8 cellular contexts compared by ENCODE assay signal in genomic region chr12:93766802-93767523, GRCh38.
A peak's percentile ranks its signal among the peaks of the same experiment; 100 is the strongest.
DNase-seq lines count a peak whose midpoint lies in the region; ATAC-seq and TF ChIP-seq lines count a peak whose summit lies in the region.

No MANE protein-coding gene starts in this region.

- H3K27me3 ChIP-seq in lung (ENCODE audit: control insufficient read depth, insufficient read depth) (no peaks in the 10 kb centered on the region), uterus (no peaks in the 10 kb centered on the region)

- peaks cover 0 to 1% (median 0%) of the 10 kb centered on the region in 3 donors for H3K27me3 Mint-ChIP-seq in CD14-positive monocyte (ENCODE audit: low read depth in 3 of 3)

- no peak for TF ChIP-seq POLR2A in uterus (IDR thresholded peaks at IDR 0.05)

- 9 to 17% methylated on average over 6 of the region's 6 CpGs for WGBS in lung, 2 donors

- no peaks in the 10 kb centered on the region for H3K36me3 Mint-ChIP-seq in CD14-positive monocyte

- intact Hi-C loops in CD14-positive monocyte (cut with micrococcal nuclease), result loop anchor here (2.0 to 10.0 kb wide), 4 partner anchors 248 to 338 kb away; no protein-coding TSS in a partner anchor
- intact Hi-C loops in uterus (cut with DNase I; ENCODE audit: low total_unique reads), result no loop called here

- H3K4me1 Mint-ChIP-seq in CD14-positive monocyte, result peaks cover 20% of the 10 kb centered on the region

- H3K4me3 ChIP-seq in HEK293 (ENCODE audit: low read depth, low read length) (no peak overlapping the region), coronary artery (peak overlapping the region; percentile 39), lung (no peak overlapping the region), uterus (no peak overlapping the region)

- in situ Hi-C loops in SK-MEL-5 (cut with HindIII; ENCODE audit: low pct_unique_long_range_greater_than_20kb, low sequenced_read_pairs), result no loop called here

- no peaks in the 10 kb centered on the region for H3K9me3 ChIP-seq in HEK293 (ENCODE audit: control insufficient read depth, insufficient read depth, low read depth, low read length)
- H3K9me3 ChIP-seq in lung (ENCODE audit: control insufficient read depth in 2 of 2, insufficient read depth in 1 of 2, low read length in 1 of 2), result no peaks in the 10 kb centered on the region
- no peaks in the 10 kb centered on the region for H3K9me3 ChIP-seq in uterus

- peak overlapping the region in 1 of 2 donors; percentile 47 for H3K4me3 Mint-ChIP-seq in CD14-positive monocyte

- TF ChIP-seq CTCF in CD14-positive monocyte (IDR thresholded peaks at IDR 0.05), result peak; percentile 75
- TF ChIP-seq CTCF in HEK293 (tag by site-specific recombination; IDR thresholded peaks at IDR 0.05), result peak; percentile 29; the same call in 1 of the 2 replicates
- TF ChIP-seq CTCF in coronary artery (IDR thresholded peaks at IDR 0.05), result peak; percentile 16
- peak; percentile 44 for TF ChIP-seq CTCF in lung (IDR thresholded peaks at IDR 0.05; ENCODE audit: control extremely low read depth, extremely low read depth)
- TF ChIP-seq CTCF in uterus (IDR thresholded peaks at IDR 0.05), result peak; percentile 56 to 80 (median 70)

- CTCF ChIA-PET in HEK293 (lab: Yijun Ruan, JAX), result interaction anchor here (0.6 to 4.2 kb wide), 18 partner anchors 13 to 837 kb away, joined by 3 to 53 read pairs (median 4); no protein-coding TSS in a partner anchor

- no peaks in the 10 kb centered on the region for H3K9me3 Mint-ChIP-seq in CD14-positive monocyte

- H3K27ac ChIP-seq in HEK293 (ENCODE audit: extremely low read depth, low read depth, low read length) (no peak overlapping the region), coronary artery (peak overlapping the region; percentile 32 to 63), lung (ENCODE audit: low read depth in 1 of 2, low read length in 1 of 2) (peak overlapping the region in 1 of 2 donors; percentile 61), uterus (peak overlapping the region; percentile 63 to 66)

- DNase-seq in CD14-positive monocyte (ENCODE audit: low spot score) (no peak), SK-MEL-5 (ENCODE audit: low read depth, low spot score) (peak; percentile 89), coronary artery (ENCODE audit: low spot score) (no peak), lung (ENCODE audit: low spot score) (no peak), uterus (peak in 1 of 2 donors; percentile 66), NCI-H1105 treated with DMSO at 0.1 percent for 48 hours (lab: John Stamatoyannopoulos, UW) (no peak)

- POLR2A ChIA-PET in HEK293 (lab: Yijun Ruan, JAX), result no interaction called here

- H3K4me1 ChIP-seq in HEK293 (ENCODE audit: control insufficient read depth, insufficient read depth, low read length) (no peaks in the 10 kb centered on the region; the same call in 1 of the 2 replicates), lung (ENCODE audit: control insufficient read depth in 2 of 2, insufficient read depth in 2 of 2, low read length in 2 of 2) (peaks cover 0 to 17% of the 10 kb centered on the region in 2 donors), uterus (no peaks in the 10 kb centered on the region)

- peak overlapping the region in 2 of 7 donors; percentile 55 to 70 for H3K27ac Mint-ChIP-seq in CD14-positive monocyte

- H3K36me3 ChIP-seq in HEK293 (ENCODE audit: control insufficient read depth in 2 of 2, insufficient read depth in 1 of 2, low read length in 2 of 2) (no peaks in the 10 kb centered on the region), lung (ENCODE audit: control insufficient read depth in 2 of 2, insufficient read depth in 2 of 2, low read length in 2 of 2) (no peaks in the 10 kb centered on the region), uterus (no peaks in the 10 kb centered on the region)

- ATAC-seq in lung (ENCODE audit: insufficient read depth, low FRiP score) (peak; percentile 88), GM19463 (IDR thresholded peaks at IDR 0.05; ENCODE audit: unreplicated experiment) (no peak)

TF ChIP-seq in HEK293, 187 proteins besides CTCF, POLR2A, EP300 and RAD21:
- TF ChIP-seq ZFP41 (tag by site-specific recombination; IDR thresholded peaks at IDR 0.05; ENCODE audit: borderline replicate concordance), result no peak
- peak; percentile 66 for TF ChIP-seq ZNF654 (tag by site-specific recombination; IDR thresholded peaks at IDR 0.05; ENCODE audit: low read depth)
TF ChIP-seq in HEK293: peak in this region for 1.

Comparison
In these comparisons a context has a peak if more than half of its experiments do, and no peak if none do; other contexts are left out.
1. CTCF ChIP-seq: peak in every context shown above with its lines; median percentile 75 in CD14-positive monocyte; 70 in uterus; 44 in lung; 29 in HEK293; 16 in coronary artery.